In genomic region chr3:20054549-20054987, GRCh38 we compare ENCODE assay signal across 8 cellular contexts. TPM values are rescaled to one million over a fixed set of nuclear protein-coding genes. Genes with fewer than 3 reads are reported as not detected.
DNase-seq lines count a peak whose midpoint lies in the region; ATAC-seq and TF ChIP-seq lines count a peak whose summit lies in the region.

No MANE protein-coding gene starts in this region.

- peaks cover 37% of the 10 kb centered on the region for H3K4me1 Mint-ChIP-seq in activated T-cell treated with anti-CD3 and anti-CD28 coated beads, Interleukin-2, amount 50 U/mL, for 24 hours (ENCODE audit: low read depth)

- H3K36me3 Mint-ChIP-seq in activated T-cell treated with anti-CD3 and anti-CD28 coated beads, Interleukin-2, amount 50 U/mL, for 24 hours (ENCODE audit: low read depth) = peaks cover 6% of the 10 kb centered on the region

- H3K27ac Mint-ChIP-seq in activated T-cell treated with anti-CD3 and anti-CD28 coated beads, Interleukin-2, amount 50 U/mL, for 24 hours = no peak overlapping the region

- TF ChIP-seq CTCF in foreskin fibroblast (IDR thresholded peaks at IDR 0.05; ENCODE audit: low read depth, low read length) = no peak

- no peak overlapping the region for H3K4me3 ChIP-seq in foreskin fibroblast (ENCODE audit: low read depth in 1 of 2, low read length in 2 of 2)

- peak overlapping the region; percentile 8 for H3K4me3 Mint-ChIP-seq in activated T-cell treated with anti-CD3 and anti-CD28 coated beads, Interleukin-2, amount 50 U/mL, for 24 hours

- ATAC-seq in HG03064 (IDR thresholded peaks at IDR 0.05; ENCODE audit: low read depth, unreplicated experiment) = peak; percentile 86

- DNase-seq in NCI-H2227 (lab: John Stamatoyannopoulos, UW; ENCODE audit: unreplicated experiment) (peak; percentile 15), NCI-H2227 treated with DMSO at 0.1 percent for 48 hours (lab: John Stamatoyannopoulos, UW) (no peak), NOMO-1 treated with dmso at 0.1 percent for 144 hours (lab: John Stamatoyannopoulos, UW; ENCODE audit: unreplicated experiment) (peak; percentile 81), foreskin fibroblast (peak; percentile 91 to 94), cerebellum (ENCODE audit: low spot score) (no peak)
- peak; percentile 63 for DNase-seq in activated T-cell treated with anti-CD3 and anti-CD28 coated beads, Interleukin-2, amount 50 U/mL, for 24 hours
- peak; percentile 61 to 77 for DNase-seq in stimulated activated CD4-positive, alpha-beta T cell treated with anti-CD3 and anti-CD28 coated beads, Interleukin-15, amount 100 ng/mL, for 48 hours (ENCODE audit: low read depth in 2 of 2)

- H3K27me3 Mint-ChIP-seq in activated T-cell treated with anti-CD3 and anti-CD28 coated beads, Interleukin-2, amount 50 U/mL, for 24 hours = no peaks in the 10 kb centered on the region

- H3K9me3 Mint-ChIP-seq in activated T-cell treated with anti-CD3 and anti-CD28 coated beads, Interleukin-2, amount 50 U/mL, for 24 hours = peaks cover 2% of the 10 kb centered on the region

RNA-seq across cellular contexts. Expression of gene KAT2B, which starts 14.3 kb away (rescaled TPM):
- 38.2 TPM for total RNA-seq in cerebellum

RNA-seq across cellular contexts. Expression of gene PP2D1, which starts 42.5 kb away (rescaled TPM):
- not detected for total RNA-seq in cerebellum

Comparison
In these comparisons a context has a peak if more than half of its experiments do, and no peak if none do; other contexts are left out.
1. DNase-seq: peak in NCI-H2227 (single experiment), NOMO-1 treated with dmso at 0.1 percent for 144 hours (single experiment), activated T-cell treated with anti-CD3 and anti-CD28 coated beads, Interleukin-2, amount 50 U/mL, for 24 hours (single experiment), foreskin fibroblast (2 of 2) and stimulated activated CD4-positive, alpha-beta T cell treated with anti-CD3 and anti-CD28 coated beads, Interleukin-15, amount 100 ng/mL, for 48 hours (2 of 2); none in NCI-H2227 treated with DMSO at 0.1 percent for 48 hours (single experiment) and cerebellum (single experiment).